ENCODE assay signal across 8 cellular contexts in the genomic region with DNA sequence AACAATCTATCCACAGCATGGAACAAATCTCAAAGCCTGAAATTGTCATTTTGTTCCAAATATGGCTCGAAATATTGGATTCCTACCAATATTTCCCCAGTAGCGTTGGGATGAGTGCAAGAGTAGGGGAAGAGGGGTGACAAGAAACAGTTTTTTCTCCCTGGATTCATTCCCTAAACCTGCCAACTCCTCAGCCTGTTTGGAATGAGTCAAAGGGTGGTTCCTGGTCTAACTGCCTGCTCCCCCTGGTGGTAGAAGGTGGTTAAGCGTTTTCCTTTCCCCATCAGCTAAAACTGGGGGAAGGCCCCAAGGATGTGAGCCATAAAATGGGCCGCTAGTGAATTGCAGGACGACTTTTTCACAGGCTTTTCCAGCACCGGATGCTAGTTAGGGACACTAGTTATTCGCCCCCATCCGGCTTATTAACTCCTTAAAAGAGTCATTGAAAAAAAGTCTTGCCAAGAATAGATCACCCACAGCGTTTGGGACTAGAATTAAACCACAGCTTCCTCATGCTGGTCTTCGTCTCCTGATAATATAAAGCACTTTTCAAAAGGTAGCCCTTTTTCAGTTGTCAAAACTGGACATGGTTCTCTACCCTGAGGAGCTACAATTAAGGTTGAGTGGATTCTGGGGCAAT.
A peak's percentile ranks its signal among the peaks of the same experiment; 100 is the strongest.
DNase-seq lines count a peak whose midpoint lies in the region; ATAC-seq and TF ChIP-seq lines count a peak whose summit lies in the region.

No MANE protein-coding gene starts in this region.

- H3K4me1 ChIP-seq in PC-3 (ENCODE audit: insufficient read depth, low read length) (no peaks in the 10 kb centered on the region), foreskin keratinocyte (no peaks in the 10 kb centered on the region), parathyroid adenoma (no peaks in the 10 kb centered on the region), upper lobe of right lung (no peaks in the 10 kb centered on the region)

- no peaks in the 10 kb centered on the region for H3K36me3 ChIP-seq in PC-3 (ENCODE audit: low read depth, low read length)
- no peaks in the 10 kb centered on the region for H3K36me3 ChIP-seq in parathyroid adenoma (ENCODE audit: control insufficient read depth, insufficient read depth, low read length)
- no peaks in the 10 kb centered on the region for H3K36me3 ChIP-seq in upper lobe of right lung

- no peak overlapping the region for H3K27ac ChIP-seq in PC-3 (ENCODE audit: low read length)
- no peak overlapping the region for H3K27ac ChIP-seq in foreskin keratinocyte
- no peak overlapping the region for H3K27ac ChIP-seq in parathyroid adenoma
- H3K27ac ChIP-seq in upper lobe of right lung: no peak overlapping the region

- H3K27me3 Mint-ChIP-seq in activated T-cell treated with anti-CD3 and anti-CD28 coated beads, Interleukin-2, amount 50 U/mL, for 72 hours (ENCODE audit: low read depth): no peaks in the 10 kb centered on the region

- H2AFZ ChIP-seq in PC-3 (ENCODE audit: low read length): no peak overlapping the region
- no peak overlapping the region for H2AFZ ChIP-seq in parathyroid adenoma

- H3K79me2 ChIP-seq in PC-3 (ENCODE audit: low read length) (no peaks in the 10 kb centered on the region), parathyroid adenoma (no peaks in the 10 kb centered on the region)

- H3K27me3 ChIP-seq in PC-3 (ENCODE audit: low read length): no peaks in the 10 kb centered on the region
- peaks cover 9% of the 10 kb centered on the region for H3K27me3 ChIP-seq in foreskin keratinocyte
- H3K27me3 ChIP-seq in parathyroid adenoma (ENCODE audit: control insufficient read depth, insufficient read depth, low read length): no peaks in the 10 kb centered on the region
- no peaks in the 10 kb centered on the region for H3K27me3 ChIP-seq in upper lobe of right lung

- H3K27ac Mint-ChIP-seq in activated T-cell treated with anti-CD3 and anti-CD28 coated beads, Interleukin-2, amount 50 U/mL, for 72 hours: no peak overlapping the region

- no peaks in the 10 kb centered on the region for H3K36me3 Mint-ChIP-seq in activated T-cell treated with anti-CD3 and anti-CD28 coated beads, Interleukin-2, amount 50 U/mL, for 72 hours (ENCODE audit: insufficient read depth in 2 of 2)

- no TSS peak for BruUV-seq in PC-3 (replicated peaks; lab: Mats Ljungman, UMichigan)

- H3K9ac ChIP-seq in PC-3 (ENCODE audit: low read length) (no peak overlapping the region), parathyroid adenoma (no peak overlapping the region)

- H3K4me3 ChIP-seq in GM12875 (ENCODE audit: low read depth, low read length) (no peak overlapping the region), PC-3 (ENCODE audit: low read length) (no peak overlapping the region), parathyroid adenoma (ENCODE audit: low read depth, low read length) (no peak overlapping the region), upper lobe of right lung (no peak overlapping the region)

- H3K9me3 ChIP-seq in PC-3 (ENCODE audit: low read length) (no peaks in the 10 kb centered on the region), parathyroid adenoma (ENCODE audit: control insufficient read depth, low read length) (no peaks in the 10 kb centered on the region), upper lobe of right lung (no peaks in the 10 kb centered on the region)

- H4K20me1 ChIP-seq in PC-3 (ENCODE audit: low read length): no peaks in the 10 kb centered on the region

- intact Hi-C loops in PC-3 (cut with micrococcal nuclease): loop anchor here (1.0 to 2.0 kb wide), 2 partner anchors 33 to 181 kb away; no protein-coding TSS in a partner anchor
- intact Hi-C loops in upper lobe of right lung (cut with DNase I): no loop called here

- H3K4me2 ChIP-seq in PC-3 (ENCODE audit: low read length) (no peak overlapping the region), parathyroid adenoma (ENCODE audit: low read length) (no peak overlapping the region)

- H3K9me3 Mint-ChIP-seq in activated T-cell treated with anti-CD3 and anti-CD28 coated beads, Interleukin-2, amount 50 U/mL, for 72 hours: no peaks in the 10 kb centered on the region

- no peaks in the 10 kb centered on the region for H3K9me2 ChIP-seq in PC-3 (replicated peaks; ENCODE audit: low read length)

- DNase-seq in A172 (ENCODE audit: low spot score) (peak; percentile 74), PC-3 (peak; percentile 82), foreskin keratinocyte (peak; percentile 22 to 49), upper lobe of right lung (no peak)
- peak; percentile 61 to 67 for DNase-seq in activated T-cell treated with anti-CD3 and anti-CD28 coated beads, Interleukin-2, amount 50 U/mL, for 72 hours

- no peaks in the 10 kb centered on the region for H3F3A ChIP-seq in PC-3 (ENCODE audit: low read length, unreplicated experiment)

- POLR2A ChIA-PET in PC-3 (lab: Charles Lee; ENCODE audit: unreplicated experiment): no interaction called here

- H3K4me3 Mint-ChIP-seq in activated T-cell treated with anti-CD3 and anti-CD28 coated beads, Interleukin-2, amount 50 U/mL, for 72 hours: no peak overlapping the region

- no peaks in the 10 kb centered on the region for H3K4me1 Mint-ChIP-seq in activated T-cell treated with anti-CD3 and anti-CD28 coated beads, Interleukin-2, amount 50 U/mL, for 72 hours (ENCODE audit: low read depth)

- TF ChIP-seq CTCF in GM12875 (IDR thresholded peaks at IDR 0.05; ENCODE audit: borderline replicate concordance, insufficient read depth, low read depth, low read length): peak; percentile 92
- TF ChIP-seq CTCF in PC-3 (conservative IDR thresholded peaks at IDR 0.05; ENCODE audit: low read depth, low read length): peak; percentile 87
- TF ChIP-seq CTCF in foreskin keratinocyte (conservative IDR thresholded peaks at IDR 0.05): peak; percentile 82
- peak; percentile 56 for TF ChIP-seq CTCF in parathyroid adenoma (IDR thresholded peaks at IDR 0.05)
- TF ChIP-seq CTCF in upper lobe of right lung (IDR thresholded peaks at IDR 0.05): peak; percentile 80

- ATAC-seq in HG03460 (IDR thresholded peaks at IDR 0.05; ENCODE audit: unreplicated experiment) (peak; percentile 74), PC-3 (peak; percentile 80), foreskin keratinocyte (peak; percentile 85), upper lobe of right lung (peak; percentile 87)
- ATAC-seq in activated T-cell treated with anti-CD3 and anti-CD28 coated beads, Interleukin-2, amount 50 U/mL, for 72 hours (replicated peaks in 1 of 2): peak in 1 of 2 donors; percentile 74

- CTCF ChIA-PET in PC-3 (lab: Charles Lee): interaction anchor here (0.6 to 1.5 kb wide), 4 partner anchors 10 to 80 kb away, joined by 3 to 7 read pairs (median 4); no protein-coding TSS in a partner anchor
